21 cellular contexts compared by ENCODE assay signal in the genomic region with DNA sequence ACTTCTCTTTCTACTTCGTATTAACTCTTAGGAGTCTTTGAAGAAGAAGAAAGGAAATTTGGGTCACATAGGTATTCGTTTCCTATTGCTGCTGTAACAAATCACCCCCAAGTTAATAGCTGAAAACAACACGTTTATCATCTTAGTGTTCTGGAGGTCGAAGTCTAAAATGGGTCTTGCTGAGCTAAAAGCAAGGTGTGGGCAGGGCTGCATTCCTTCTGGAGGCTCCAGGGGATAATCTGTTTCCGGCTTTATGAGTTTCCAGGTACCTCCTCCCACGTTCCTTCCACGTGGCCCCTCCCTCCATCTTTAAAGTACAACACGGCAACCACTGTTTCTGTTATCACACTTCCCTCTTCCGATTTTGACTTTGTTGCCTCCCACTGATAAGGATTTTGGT.
"Had no signal": no experiment of that assay in that cellular context is flagged by ENCODE, and none has a peak within 500 bp of the region (broad histone marks: within the 10 kb centered on the region; RNA-seq: fewer than 3 reads in every experiment).

No MANE protein-coding gene starts in this region.

- DNase-seq: dorsolateral prefrontal cortex; effector CD4-positive, alpha-beta T cell; foreskin fibroblast; gastrocnemius medialis; head of caudate nucleus; mesenchymal stem cell; midbrain; natural killer cell; occipital lobe; pancreas; stimulated activated CD4-positive, alpha-beta T cell treated with anti-CD3 and anti-CD28 coated beads, Interleukin-2, amount 100 ng/mL, for 24 hours; stimulated activated CD4-positive, alpha-beta T cell treated with anti-CD3 and anti-CD28 coated beads, Interleukin-4, amount 100 ng/mL, for 24 hours; stimulated activated naive CD4-positive, alpha-beta T cell treated with Interleukin-2 at 50 U/mL for 16 hours; stomach; thyroid gland had no signal

- H3K36me3 Mint-ChIP-seq: natural killer cell; stimulated activated effector memory CD8-positive, alpha-beta T cell treated with anti-CD3 and anti-CD28 coated beads, Interleukin-12 subunit alpha, Interleukin-12 subunit beta, amount 100 ng/mL, for 72 hours had no signal

- H3K4me3 Mint-ChIP-seq: natural killer cell; stimulated activated effector memory CD8-positive, alpha-beta T cell treated with anti-CD3 and anti-CD28 coated beads, Interleukin-12 subunit alpha, Interleukin-12 subunit beta, amount 100 ng/mL, for 72 hours; type B pancreatic cell had no signal

- H3K27ac ChIP-seq: dorsolateral prefrontal cortex, epithelial cell of prostate, gastrocnemius medialis, pancreas, stomach, thyroid gland had no signal

- H3K27ac Mint-ChIP-seq: natural killer cell; stimulated activated effector memory CD8-positive, alpha-beta T cell treated with anti-CD3 and anti-CD28 coated beads, Interleukin-12 subunit alpha, Interleukin-12 subunit beta, amount 100 ng/mL, for 72 hours; type B pancreatic cell had no signal

- H3K27me3 ChIP-seq: gastrocnemius medialis, pancreas, stomach, thyroid gland had no signal

- H3K4me1 ChIP-seq: gastrocnemius medialis, thyroid gland had no signal

- H3K4me3 ChIP-seq: dorsolateral prefrontal cortex, gastrocnemius medialis, lung, pancreas, stomach, thyroid gland had no signal

- FAIRE-seq: colon, keratinocyte, pancreas had no signal

- H3K27me3 Mint-ChIP-seq: type B pancreatic cell had no signal

- H3K4me1 Mint-ChIP-seq: natural killer cell; stimulated activated effector memory CD8-positive, alpha-beta T cell treated with anti-CD3 and anti-CD28 coated beads, Interleukin-12 subunit alpha, Interleukin-12 subunit beta, amount 100 ng/mL, for 72 hours had no signal

- H3K9me3 Mint-ChIP-seq: natural killer cell; stimulated activated effector memory CD8-positive, alpha-beta T cell treated with anti-CD3 and anti-CD28 coated beads, Interleukin-12 subunit alpha, Interleukin-12 subunit beta, amount 100 ng/mL, for 72 hours had no signal

- H3K36me3 ChIP-seq: gastrocnemius medialis, pancreas, stomach, thyroid gland had no signal

- H3K9me3 ChIP-seq: gastrocnemius medialis, pancreas, stomach, thyroid gland had no signal
